23 cellular contexts compared by ENCODE assay signal in genomic region chr17:61660726-61661125, GRCh38.
"Had no signal": no experiment of that assay in that cellular context is flagged by ENCODE, and none has a peak within 500 bp of the region (broad histone marks: within the 10 kb centered on the region; RNA-seq: fewer than 3 reads in every experiment).

No MANE protein-coding gene starts in this region.

- DNase-seq: cortex of kidney; effector CD4-positive, alpha-beta T cell; foreskin melanocyte; glutamatergic neuron; heart right ventricle; hypothalamus; immature natural killer cell; left ventricle myocardium superior; lower lobe of right lung; right lobe of liver; small intestine; stimulated activated CD4-positive, alpha-beta T cell treated with anti-CD3 and anti-CD28 coated beads, Interleukin-15, amount 100 ng/mL, for 24 hours; stimulated activated CD4-positive, alpha-beta T cell treated with anti-CD3 and anti-CD28 coated beads, Interleukin-2, amount 100 ng/mL, for 48 hours; stimulated activated naive B cell treated with anti-CD40 and anti-IgM and Interleukin-4, amounts not matched to agents 10 μg/mL and 1 μg/mL and 100 μg/mL, for 72 hours; upper lobe of left lung; uterus had no signal

- ATAC-seq: heart right ventricle; left ventricle myocardium superior; lower lobe of right lung; natural killer cell treated with Interleukin-12 subunit alpha and Interleukin-12 subunit beta and Interleukin-15 and Interleukin-18, amount 100 ng/mL, for 72 hours; right lobe of liver; stimulated activated naive B cell treated with anti-CD40 and anti-IgM and Interleukin-4, amounts not matched to agents 10 μg/mL and 1 μg/mL and 100 μg/mL, for 72 hours had no signal

- H3K4me3 Mint-ChIP-seq: immature natural killer cell; natural killer cell treated with Interleukin-12 subunit alpha and Interleukin-12 subunit beta and Interleukin-15 and Interleukin-18, amount 100 ng/mL, for 72 hours; neural crest cell; stimulated activated naive B cell treated with anti-CD40 and anti-IgM and Interleukin-4, amounts not matched to agents 10 μg/mL and 1 μg/mL and 100 μg/mL, for 72 hours; stimulated activated naive CD8-positive, alpha-beta T cell treated with anti-CD3 and anti-CD28 coated beads, Interleukin-15, Interleukin-2, amounts not matched to agents 100 ng/mL and 50 ng/mL, for 24 hours had no signal

- H3K27me3 Mint-ChIP-seq: progenitor cell of endocrine pancreas had no signal

- FAIRE-seq: keratinocyte, small intestine had no signal

- H3K36me3 Mint-ChIP-seq: immature natural killer cell; natural killer cell treated with Interleukin-12 subunit alpha and Interleukin-12 subunit beta and Interleukin-15 and Interleukin-18, amount 100 ng/mL, for 72 hours had no signal

- H3K4me1 Mint-ChIP-seq: immature natural killer cell; stimulated activated naive B cell treated with anti-CD40 and anti-IgM and Interleukin-4, amounts not matched to agents 10 μg/mL and 1 μg/mL and 100 μg/mL, for 72 hours had no signal

- H3K9me3 Mint-ChIP-seq: immature natural killer cell; natural killer cell treated with Interleukin-12 subunit alpha and Interleukin-12 subunit beta and Interleukin-15 and Interleukin-18, amount 100 ng/mL, for 72 hours; stimulated activated naive CD8-positive, alpha-beta T cell treated with anti-CD3 and anti-CD28 coated beads, Interleukin-15, Interleukin-2, amounts not matched to agents 100 ng/mL and 50 ng/mL, for 24 hours had no signal

- H3K4me3 ChIP-seq: heart right ventricle, lower lobe of right lung, right lobe of liver, thoracic aorta, tibial nerve, upper lobe of left lung, uterus had no signal

- H3K27ac Mint-ChIP-seq: immature natural killer cell; natural killer cell treated with Interleukin-12 subunit alpha and Interleukin-12 subunit beta and Interleukin-15 and Interleukin-18, amount 100 ng/mL, for 72 hours; progenitor cell of endocrine pancreas; stimulated activated naive B cell treated with anti-CD40 and anti-IgM and Interleukin-4, amounts not matched to agents 10 μg/mL and 1 μg/mL and 100 μg/mL, for 72 hours; stimulated activated naive CD8-positive, alpha-beta T cell treated with anti-CD3 and anti-CD28 coated beads, Interleukin-15, Interleukin-2, amounts not matched to agents 100 ng/mL and 50 ng/mL, for 24 hours had no signal
